Comparison of ENCODE assay signal across 1 cellular context in the genomic region with DNA sequence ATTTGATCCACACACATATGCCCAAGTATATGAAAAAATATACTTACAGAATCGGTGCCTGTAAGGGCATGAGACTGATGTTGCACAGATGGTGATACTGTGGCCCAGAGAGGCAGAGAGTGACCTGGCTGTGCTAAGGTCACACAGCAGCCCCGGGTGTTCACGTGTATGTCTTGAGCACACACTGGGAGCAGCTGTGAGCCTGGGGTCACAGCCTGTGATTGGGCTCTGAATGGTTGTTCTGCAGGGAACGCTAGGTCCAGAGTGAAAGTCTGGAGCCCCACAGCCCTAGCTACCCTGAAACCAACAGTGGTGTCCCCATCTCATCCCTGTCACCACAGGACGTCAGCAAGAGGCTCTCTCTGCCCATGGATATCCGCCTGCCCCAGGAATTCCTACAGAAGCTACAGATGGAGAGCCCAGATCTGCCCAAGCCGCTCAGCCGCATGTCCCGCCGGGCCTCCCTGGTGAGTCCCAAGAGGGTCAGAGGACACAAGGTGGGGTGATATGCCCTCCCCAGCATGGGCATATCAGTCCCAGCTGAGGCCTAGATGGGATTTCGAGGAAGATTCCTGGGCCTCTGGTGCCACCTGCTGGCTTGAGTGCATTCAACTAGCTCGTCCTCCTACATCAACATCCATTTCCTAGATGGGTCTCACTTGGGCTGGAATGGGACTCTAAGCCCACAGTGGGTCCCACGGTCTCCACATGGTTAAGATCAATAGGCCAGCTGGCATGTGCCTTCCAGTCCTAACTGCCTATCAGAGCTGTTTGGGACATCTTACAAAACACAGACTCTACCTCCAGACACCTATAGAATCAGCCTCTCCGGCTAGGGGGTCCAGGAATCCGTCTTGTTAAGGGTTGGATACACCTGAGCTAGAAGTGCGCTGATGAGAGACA.
TF ChIP-seq lines count a peak whose summit lies in the region.

No MANE protein-coding gene starts in this region.

TF ChIP-seq in IMR-90, 13 proteins besides CTCF, POLR2A, EP300 and RAD21:
- TF ChIP-seq SMC3 (IDR thresholded peaks at IDR 0.05; ENCODE audit: low read depth, low read length) (peak; percentile 80), MXI1 (IDR thresholded peaks at IDR 0.05; ENCODE audit: borderline replicate concordance, low read depth, low read length) (no peak), CEBPB (IDR thresholded peaks at IDR 0.05; ENCODE audit: low read depth, low read length) (no peak), RCOR1 (IDR thresholded peaks at IDR 0.05; ENCODE audit: insufficient replicate concordance, low read length) (no peak)
